In genomic region chr2:134782792-134783191, GRCh38 we compare ENCODE assay signal across 9 cellular contexts. TPM values are rescaled to one million over a fixed set of nuclear protein-coding genes. Genes with fewer than 3 reads are reported as not detected.
DNase-seq lines count a peak whose midpoint lies in the region; ATAC-seq and TF ChIP-seq lines count a peak whose summit lies in the region.
"Had no signal": no experiment of that assay in that cellular context is flagged by ENCODE, and none has a peak within 500 bp of the region (broad histone marks: within the 10 kb centered on the region; RNA-seq: fewer than 3 reads in every experiment).

No MANE protein-coding gene starts in this region.

- H3K4me1 ChIP-seq in foreskin keratinocyte, result no peaks in the 10 kb centered on the region
- no peaks in the 10 kb centered on the region for H3K4me1 ChIP-seq in stomach

- H3K4me3 ChIP-seq in GM12865 (ENCODE audit: low read depth, low read length) (no peak overlapping the region), stomach (no peak overlapping the region)

- H3K36me3 ChIP-seq in stomach, result no peaks in the 10 kb centered on the region

- TF ChIP-seq CTCF in GM12865 (IDR thresholded peaks at IDR 0.05; ENCODE audit: insufficient read depth, low read depth, low read length, missing control alignments) (peak; percentile 33), foreskin keratinocyte (conservative IDR thresholded peaks at IDR 0.05) (peak; percentile 81), stomach (IDR thresholded peaks at IDR 0.05) (peak in 3 of 7 experiments; percentile 16 to 51 (median 25))

- intact Hi-C loops in stomach (cut with DNase I; ENCODE audit: low total_unique reads), result no loop called here

- DNase-seq in GM12865 (ENCODE audit: low read depth), result peak; percentile 31
- peak; percentile 65 for DNase-seq in NCI-H748 (lab: John Stamatoyannopoulos, UW; ENCODE audit: unreplicated experiment)
- no peak for DNase-seq in foreskin keratinocyte
- no peak for DNase-seq in stomach
- DNase-seq in inferior parietal cortex (ENCODE audit: extremely low spot score), result no peak
- DNase-seq in stimulated activated naive CD8-positive, alpha-beta T cell treated with anti-CD3 and anti-CD28 coated beads, Interleukin-15, Interleukin-2, amounts not matched to agents 100 U/mL and 50 U/mL, for 24 hours, result no peak
- no peak for DNase-seq in activated CD8-positive, alpha-beta memory T cell treated with anti-CD3 and anti-CD28 coated beads, Interleukin-2, amount 50 U/mL, for 4 hours

- 19 to 73% (median 52%) methylated on average over 3 of the region's 3 CpGs for WGBS in stomach, 5 donors

- H3K27ac ChIP-seq in foreskin keratinocyte (no peak overlapping the region), stomach (no peak overlapping the region)

- no peak for TF ChIP-seq POLR2A in stomach (IDR thresholded peaks at IDR 0.05)

- TF ChIP-seq EP300 in stomach (IDR thresholded peaks at IDR 0.05), result no peak

- no peaks in the 10 kb centered on the region for H3K27me3 ChIP-seq in foreskin keratinocyte
- no peaks in the 10 kb centered on the region for H3K27me3 ChIP-seq in stomach

- peaks cover 0 to 9% (median 0%) of the 10 kb centered on the region in 4 donors for H3K9me3 ChIP-seq in stomach

- ATAC-seq in HG02623 (IDR thresholded peaks at IDR 0.05; ENCODE audit: unreplicated experiment), result peak; percentile 48
- ATAC-seq in foreskin keratinocyte, result peak; percentile 73
- ATAC-seq in stimulated activated naive CD8-positive, alpha-beta T cell treated with anti-CD3 and anti-CD28 coated beads, Interleukin-15, Interleukin-2, amounts not matched to agents 100 U/mL and 50 U/mL, for 24 hours, result no peak

RNA-seq across cellular contexts. Expression of gene ACMSD, which starts 55.6 kb away (rescaled TPM):
- not detected in 2 replicates for total RNA-seq in foreskin keratinocyte
- polyA plus RNA-seq in foreskin keratinocyte, result not detected in 2 replicates
- not detected for total RNA-seq in stomach
- not detected for polyA plus RNA-seq in stomach
- polyA plus RNA-seq: esophagus had no signal

Comparison
In these comparisons a context has a peak if more than half of its experiments do, and no peak if none do; other contexts are left out.
1. DNase-seq: peak in GM12865 (single experiment) and NCI-H748 (single experiment); none in foreskin keratinocyte (0 of 2), stomach (single experiment), inferior parietal cortex (single experiment), stimulated activated naive CD8-positive, alpha-beta T cell treated with anti-CD3 and anti-CD28 coated beads, Interleukin-15, Interleukin-2, amounts not matched to agents 100 U/mL and 50 U/mL, for 24 hours (single experiment) and activated CD8-positive, alpha-beta memory T cell treated with anti-CD3 and anti-CD28 coated beads, Interleukin-2, amount 50 U/mL, for 4 hours (single experiment).